ENCODE assay signal across 23 cellular contexts in genomic region chr16:84071151-84071550, GRCh38. TPM values are rescaled to one million over a fixed set of nuclear protein-coding genes. Genes with fewer than 3 reads are reported as not detected.
"Had no signal": no experiment of that assay in that cellular context is flagged by ENCODE, and none has a peak within 500 bp of the region (broad histone marks: within the 10 kb centered on the region; RNA-seq: fewer than 3 reads in every experiment).

No MANE protein-coding gene starts in this region.

- H3K27me3 ChIP-seq: MG63, SJSA1 had no signal

- H3K4me1 ChIP-seq: SJSA1 had no signal

- H3K27ac ChIP-seq: SJSA1, SK-N-MC had no signal

- H3K4me3 ChIP-seq: MG63, SJSA1, SK-N-MC had no signal

- H3K9me3 ChIP-seq: MG63, SJSA1 had no signal

- DNase-seq: IMR-90, Karpas-422, KG1, MG63, NCI-H1092, NCI-H1105 treated with DMSO at 0.1 percent for 48 hours, NCI-H1417 treated with DMSO at 0.1 percent for 48 hours, NCI-H146, NCI-H1694 treated with DMSO at 0.1 percent for 48 hours, NCI-H1930, NCI-H2081, NCI-H2107, NCI-H2227 treated with DMSO at 0.1 percent for 48 hours, NCI-H524, NCI-H69, NCI-H774, Right ventricle myocardium superior, RPMI8226, SIG-M5 had no signal

RNA-seq across cellular contexts. Expression of gene SLC38A8, which starts 28.6 kb away (rescaled TPM):
- total RNA-seq: HT-29, IMR-90, NCI-H460, SJSA1 had no signal
